8 cellular contexts compared by ENCODE assay signal in genomic region chr7:92717982-92718716, GRCh38.
DNase-seq lines count a peak whose midpoint lies in the region; ATAC-seq and TF ChIP-seq lines count a peak whose summit lies in the region.

No MANE protein-coding gene starts in this region.

- no peak overlapping the region; the same call in 1 of the 2 replicates for H3K4me3 ChIP-seq in GM06990 (replicated peaks; ENCODE audit: low read depth, low read length)
- peak overlapping the region; percentile 51 to 55 for H3K4me3 ChIP-seq in vagina

- no peaks in the 10 kb centered on the region for H3K9me3 ChIP-seq in vagina

- peak; percentile 39 for ATAC-seq in HG02870 (IDR thresholded peaks at IDR 0.05; ENCODE audit: unreplicated experiment)

- H3K27me3 ChIP-seq in GM06990 (replicated peaks; ENCODE audit: control insufficient read depth, insufficient read depth, low read length): no peaks in the 10 kb centered on the region
- no peaks in the 10 kb centered on the region for H3K27me3 ChIP-seq in vagina

- TF ChIP-seq CTCF in GM06990 (IDR thresholded peaks at IDR 0.05; ENCODE audit: insufficient read depth, low read length, poor library complexity, severe bottlenecking): no peak
- no peak for TF ChIP-seq CTCF in vagina (IDR thresholded peaks at IDR 0.05)

- H3K4me1 ChIP-seq in vagina: peaks cover 8% of the 10 kb centered on the region

- DNase-seq in GM06990 (ENCODE audit: extremely low read depth, insufficient read length) (peak; percentile 36), NOMO-1 (lab: John Stamatoyannopoulos, UW; ENCODE audit: unreplicated experiment in 2 of 2) (peak; percentile 55 to 87), globus pallidus (ENCODE audit: low spot score) (peak; percentile 91), putamen (ENCODE audit: low spot score) (peak; percentile 85), vagina (ENCODE audit: extremely low spot score in 2 of 2) (no peak), iPS-NIHi7 (ENCODE audit: extremely low spot score) (no peak)
- DNase-seq in activated effector memory CD4-positive, alpha-beta T cell treated with anti-CD3 and anti-CD28 coated beads, Interleukin-2, amount 50 U/mL, for 16 hours: peak; percentile 76

- intact Hi-C loops in vagina (cut with DNase I): loop anchor here (10.0 kb wide), 1 partner anchor 117 kb away; the partner anchor contains the start of gene CDK6

- H3K27ac ChIP-seq in vagina: peak overlapping the region; percentile 87

- H3K36me3 ChIP-seq in GM06990 (ENCODE audit: control insufficient read depth, insufficient read depth, low read length) (peaks cover 2% of the 10 kb centered on the region; the same call in 1 of the 2 replicates), vagina (no peaks in the 10 kb centered on the region)

- no peak for TF ChIP-seq POLR2A in vagina (IDR thresholded peaks at IDR 0.05)

Comparison
In these comparisons a context has a peak if more than half of its experiments do, and no peak if none do; other contexts are left out.
1. DNase-seq: peak in GM06990 (single experiment), NOMO-1 (2 of 2), activated effector memory CD4-positive, alpha-beta T cell treated with anti-CD3 and anti-CD28 coated beads, Interleukin-2, amount 50 U/mL, for 16 hours (single experiment), globus pallidus (single experiment) and putamen (single experiment); none in vagina (0 of 2) and iPS-NIHi7 (single experiment).